ENCODE assay signal across 29 cellular contexts in genomic region chr20:9744551-9744950, GRCh38.
"Had no signal": no experiment of that assay in that cellular context is flagged by ENCODE, and none has a peak within 500 bp of the region (broad histone marks: within the 10 kb centered on the region; RNA-seq: fewer than 3 reads in every experiment).

No MANE protein-coding gene starts in this region.

- H3K27ac Mint-ChIP-seq: activated CD8-positive, alpha-beta T cell treated with anti-CD3 and anti-CD28 coated beads, Interleukin-2, amount 10 ng/mL, durations not matched to agents 7 days and 5 days; activated naive CD4-positive, alpha-beta T cell treated with anti-CD3 and anti-CD28 coated beads, Interleukin-2, amount 50 U/mL, for 72 hours; activated naive CD8-positive, alpha-beta T cell treated with anti-CD3 and anti-CD28 coated beads, Interleukin-2, amount 50 U/mL, for 24 hours; brain; T-helper 1 cell treated with Interleukin-12 subunit alpha and Interleukin-12 subunit beta and Interleukin-4 antibody, amounts not matched to agents 30 μg/mL and 1 μg/mL, for 36 hours; WTC11 had no signal

- H3K27me3 Mint-ChIP-seq: activated naive CD8-positive, alpha-beta T cell treated with anti-CD3 and anti-CD28 coated beads, Interleukin-2, amount 50 U/mL, for 24 hours; brain; central memory CD8-positive, alpha-beta T cell had no signal

- H3K27me3 ChIP-seq: ascending aorta, SJSA1 had no signal

- DNase-seq: activated CD4-positive, alpha-beta T cell treated with anti-CD3 and anti-CD28 coated beads for 48 hours; activated CD4-positive, alpha-beta T cell treated with anti-CD3 and anti-CD28 coated beads, Interleukin-2, amount 50 U/mL, for 4 hours; activated CD4-positive, CD25-positive, alpha-beta regulatory T cell treated with anti-CD3 and anti-CD28 coated beads, Interleukin-2, amount 50 U/mL, for 72 hours; activated CD8-positive, alpha-beta memory T cell treated with anti-CD3 and anti-CD28 coated beads, Interleukin-2, amount 50 U/mL, for 48 hours; activated CD8-positive, alpha-beta T cell treated with anti-CD3 and anti-CD28 coated beads, Interleukin-2, amount 10 ng/mL, durations not matched to agents 7 days and 5 days; activated effector memory CD4-positive, alpha-beta T cell treated with Interleukin-2 at 50 U/mL for 16 hours; activated naive CD4-positive, alpha-beta T cell treated with Interleukin-2 at 50 U/mL for 16 hours; activated naive CD8-positive, alpha-beta T cell treated with anti-CD3 and anti-CD28 coated beads, Interleukin-2, amount 50 U/mL, for 24 hours; activated T-cell treated with anti-CD3 and anti-CD28 coated beads, Interleukin-2, amount 50 U/mL, for 1 hour; amniotic stem cell; cortex of kidney; Karpas-422; NCI-H1092; NCI-H1417; NCI-H187; NCI-H2081; NCI-H2171; NCI-H2227 treated with DMSO at 0.1 percent for 48 hours; NCI-H526; PC-3; SHP77 had no signal

- H3K4me1 ChIP-seq: ascending aorta, SJSA1 had no signal

- H3K9me3 Mint-ChIP-seq: activated naive CD8-positive, alpha-beta T cell treated with anti-CD3 and anti-CD28 coated beads, Interleukin-2, amount 50 U/mL, for 24 hours had no signal

- H3K36me3 ChIP-seq: ascending aorta, SJSA1 had no signal

- H3K4me3 Mint-ChIP-seq: activated CD8-positive, alpha-beta T cell treated with anti-CD3 and anti-CD28 coated beads, Interleukin-2, amount 10 ng/mL, durations not matched to agents 7 days and 5 days; activated naive CD8-positive, alpha-beta T cell treated with anti-CD3 and anti-CD28 coated beads, Interleukin-2, amount 50 U/mL, for 24 hours; brain; central memory CD8-positive, alpha-beta T cell; T-helper 1 cell treated with Interleukin-12 subunit alpha and Interleukin-12 subunit beta and Interleukin-4 antibody, amounts not matched to agents 30 μg/mL and 1 μg/mL, for 36 hours; WTC11 had no signal

- H3K9me3 ChIP-seq: ascending aorta, SJSA1 had no signal

- H3K4me3 ChIP-seq: ascending aorta, SJSA1 had no signal

- H3K4me1 Mint-ChIP-seq: activated naive CD8-positive, alpha-beta T cell treated with anti-CD3 and anti-CD28 coated beads, Interleukin-2, amount 50 U/mL, for 24 hours; central memory CD8-positive, alpha-beta T cell; WTC11 had no signal

- ATAC-seq: activated CD8-positive, alpha-beta T cell treated with anti-CD3 and anti-CD28 coated beads, Interleukin-2, amount 10 ng/mL, durations not matched to agents 7 days and 5 days; activated naive CD4-positive, alpha-beta T cell treated with anti-CD3 and anti-CD28 coated beads, Interleukin-2, amount 50 U/mL, for 72 hours; activated naive CD8-positive, alpha-beta T cell treated with anti-CD3 and anti-CD28 coated beads, Interleukin-2, amount 50 U/mL, for 24 hours; PC-3; SK-N-SH treated with all-trans-retinoic acid at 6 μM for 48 hours; WTC11 had no signal

- H3K27ac ChIP-seq: ascending aorta, SJSA1 had no signal

- H3K36me3 Mint-ChIP-seq: activated naive CD4-positive, alpha-beta T cell treated with anti-CD3 and anti-CD28 coated beads, Interleukin-2, amount 50 U/mL, for 72 hours had no signal
